ENCODE assay signal across 11 cellular contexts in genomic region chr11:78080818-78081495, GRCh38. TPM values are rescaled to one million over a fixed set of nuclear protein-coding genes. Genes with fewer than 3 reads are reported as not detected.
DNase-seq lines count a peak whose midpoint lies in the region; ATAC-seq, FAIRE-seq and TF ChIP-seq lines count a peak whose summit lies in the region.
"Had no signal": no experiment of that assay in that cellular context is flagged by ENCODE, and none has a peak within 500 bp of the region (broad histone marks: within the 10 kb centered on the region; RNA-seq: fewer than 3 reads in every experiment).

No MANE protein-coding gene starts in this region.

- H3K9me3 ChIP-seq in keratinocyte (ENCODE audit: control insufficient read depth, low read depth, low read length) (no peaks in the 10 kb centered on the region), tibial artery (no peaks in the 10 kb centered on the region)
- H3K9me3 ChIP-seq: colonic mucosa had no signal

- peak overlapping the region; percentile 49 for H2AFZ ChIP-seq in keratinocyte (ENCODE audit: control insufficient read depth, low read length)

- no peak for ATAC-seq in activated B cell treated with CpG ODN at 0.5 μM for 24 hours (ENCODE audit: low read depth)

- H3K9me1 ChIP-seq in keratinocyte (ENCODE audit: control insufficient read depth, extremely low read depth, insufficient read depth, low read length): peaks cover 7% of the 10 kb centered on the region

- H3K27me3 Mint-ChIP-seq in activated B cell treated with CpG ODN at 0.5 μM for 24 hours: no peaks in the 10 kb centered on the region

- CTCF ChIA-PET in activated B cell treated with CpG ODN at 0.5 μM for 24 hours (lab: Charles Lee): no interaction called here

- no peaks in the 10 kb centered on the region for H4K20me1 ChIP-seq in keratinocyte (ENCODE audit: control insufficient read depth, extremely low read depth, insufficient read depth, low read length)

- POLR2A ChIA-PET in activated B cell treated with CpG ODN at 0.5 μM for 24 hours (lab: Charles Lee): no interaction called here

- no peak overlapping the region for H3K4me2 ChIP-seq in keratinocyte (ENCODE audit: control insufficient read depth, extremely low read depth, insufficient read depth, low read depth, low read length)

- H3K36me3 ChIP-seq in keratinocyte (ENCODE audit: control insufficient read depth in 2 of 2, extremely low read depth in 1 of 2, insufficient read depth in 2 of 2, low read length in 2 of 2): peaks cover 0 to 5% of the 10 kb centered on the region in 2 experiments
- no peaks in the 10 kb centered on the region for H3K36me3 ChIP-seq in tibial artery
- H3K36me3 ChIP-seq: colonic mucosa had no signal

- no peaks in the 10 kb centered on the region for H3K9me3 Mint-ChIP-seq in activated B cell treated with CpG ODN at 0.5 μM for 24 hours

- H3K27me3 ChIP-seq in keratinocyte (ENCODE audit: control insufficient read depth, extremely low read depth, insufficient read depth, low read length): no peaks in the 10 kb centered on the region
- H3K27me3 ChIP-seq in tibial artery: no peaks in the 10 kb centered on the region
- H3K27me3 ChIP-seq: colonic mucosa had no signal

- H3K9ac ChIP-seq in keratinocyte (ENCODE audit: control insufficient read depth, extremely low read depth, insufficient read depth, low read length): no peak overlapping the region

- no peak for FAIRE-seq in keratinocyte (lab: Jason Lieb, UNC)

- H3K27ac ChIP-seq in keratinocyte (ENCODE audit: control insufficient read depth, insufficient read depth, low read length) (no peak overlapping the region), tibial artery (peak overlapping the region in 1 of 2 donors; percentile 87)

- TF ChIP-seq CTCF in activated B cell treated with CpG ODN at 0.5 μM for 24 hours (IDR thresholded peaks at IDR 0.05) (no peak), keratinocyte (optimal IDR thresholded peaks at IDR 0.05 in 1 of 3, IDR thresholded peaks at IDR 0.05 in 1 of 3, conservative IDR thresholded peaks at IDR 0.05 in 1 of 3; ENCODE audit: extremely low read depth in 1 of 3, insufficient read depth in 2 of 3, low read length in 3 of 3) (no peak), tibial artery (IDR thresholded peaks at IDR 0.05) (no peak)

- H3K4me3 Mint-ChIP-seq in activated B cell treated with CpG ODN at 0.5 μM for 24 hours: peak overlapping the region; percentile 93

- H3K4me3 ChIP-seq in keratinocyte (ENCODE audit: control insufficient read depth in 2 of 3, extremely low read depth in 1 of 3, insufficient read depth in 2 of 3, low read depth in 1 of 3, low read length in 3 of 3) (no peak overlapping the region), tibial artery (no peak overlapping the region)

- dilution Hi-C loops in keratinocyte (cut with MboI; ENCODE audit: extremely low pct_ligation_motif_present, low sequenced_read_pairs): no loop called here

- H3K4me1 Mint-ChIP-seq in activated B cell treated with CpG ODN at 0.5 μM for 24 hours: peaks cover 41% of the 10 kb centered on the region

- H3K79me2 ChIP-seq in keratinocyte (ENCODE audit: control insufficient read depth, insufficient read depth, low read length): peaks cover 36% of the 10 kb centered on the region

- H3K36me3 Mint-ChIP-seq in activated B cell treated with CpG ODN at 0.5 μM for 24 hours (ENCODE audit: low read depth): peaks cover 8% of the 10 kb centered on the region

- DNase-seq in AG20443 (ENCODE audit: low spot score) (peak; percentile 26), H4 (ENCODE audit: low spot score) (peak; percentile 49), activated B cell treated with CpG ODN at 0.5 μM for 24 hours (no peak), keratinocyte (ENCODE audit: low read depth, low spot score) (no peak), tibial artery (no peak), NCI-H2171 treated with DMSO at 0.1 percent for 48 hours (lab: John Stamatoyannopoulos, UW) (no peak), NCI-H526 (lab: John Stamatoyannopoulos, UW) (no peak)
- no peak for DNase-seq in stimulated activated CD4-positive, alpha-beta T cell treated with anti-CD3 and anti-CD28 coated beads, Interleukin-4, amount 100 ng/mL, for 24 hours
- DNase-seq: colonic mucosa had no signal

- intact Hi-C loops in activated B cell treated with CpG ODN at 0.5 μM for 24 hours (cut with micrococcal nuclease) (no loop called here), tibial artery (cut with DNase I; ENCODE audit: low total_unique reads) (no loop called here)

- no peak overlapping the region for H3K27ac Mint-ChIP-seq in activated B cell treated with CpG ODN at 0.5 μM for 24 hours

- H3K4me1 ChIP-seq in keratinocyte (ENCODE audit: control insufficient read depth, extremely low read depth, insufficient read depth, low read length) (peaks cover 14% of the 10 kb centered on the region), tibial artery (peaks cover 0 to 35% (median 29%) of the 10 kb centered on the region in 4 donors)

RNA-seq across cellular contexts. Expression of gene NDUFC2, which starts 1.3 kb away (rescaled TPM):
- 121 and 127 TPM in 2 replicates for total RNA-seq in H4 (2014; rRNA removed; shearing (Covaris generic))
- 83.5 and 88.4 TPM in 2 replicates for total RNA-seq in activated B cell treated with CpG ODN at 0.5 μM for 24 hours
- 132 to 150 TPM (median 150 TPM) in 3 replicates for polyA plus RNA-seq in keratinocyte
- 76.5 TPM for polyA plus RNA-seq in keratinocyte (2011; ENCODE audit: low read depth)
- 65.1 and 160 TPM in 2 replicates for polyA plus RNA-seq in keratinocyte (2011; cell fraction: cytosol; rRNA removed)
- 49.4 and 54.7 TPM in 2 replicates for polyA plus RNA-seq in keratinocyte (2011; cell fraction: nucleus; rRNA removed)
- 205 and 379 TPM in 2 replicates for polyA plus RNA-seq in keratinocyte (2012; ENCODE audit: low replicate concordance)
- polyA minus RNA-seq in keratinocyte: 22.9 to 58.9 TPM (median 39.1 TPM) in 3 replicates
- polyA minus RNA-seq in keratinocyte (2011; cell fraction: cytosol; rRNA and poly(A)+ RNA removed): 133 TPM
- 28.2 and 34.4 TPM in 2 replicates for polyA minus RNA-seq in keratinocyte (2011; cell fraction: nucleus; rRNA and poly(A)+ RNA removed)

RNA-seq across cellular contexts. Expression of gene THRSP, which starts 17.3 kb away (rescaled TPM):
- not detected in 2 replicates for total RNA-seq in H4 (2014; rRNA removed; shearing (Covaris generic))
- total RNA-seq in activated B cell treated with CpG ODN at 0.5 μM for 24 hours: not detected in 2 replicates
- polyA plus RNA-seq in keratinocyte: not detected in 3 replicates
- polyA plus RNA-seq in keratinocyte (2011; ENCODE audit: low read depth): not detected
- not detected in 2 replicates for polyA plus RNA-seq in keratinocyte (2011; cell fraction: cytosol; rRNA removed)
- polyA plus RNA-seq in keratinocyte (2011; cell fraction: nucleus; rRNA removed): not detected in 2 replicates
- not detected in 2 replicates for polyA plus RNA-seq in keratinocyte (2012; ENCODE audit: low replicate concordance)
- not detected in 3 replicates for polyA minus RNA-seq in keratinocyte
- polyA minus RNA-seq in keratinocyte (2011; cell fraction: cytosol; rRNA and poly(A)+ RNA removed): not detected
- not detected in 2 replicates for polyA minus RNA-seq in keratinocyte (2011; cell fraction: nucleus; rRNA and poly(A)+ RNA removed)
- total RNA-seq: lung microvascular endothelial cell; T-helper 1 cell treated with Interleukin-12 subunit alpha and Interleukin-12 subunit beta and Interleukin-4 antibody, amounts not matched to agents 30 ng/mL and 1 ng/mL, for 36 hours had no signal

RNA-seq across cellular contexts. Expression of gene KCTD14, which starts 57.9 kb away (rescaled TPM):
- total RNA-seq in H4 (2014; rRNA removed; shearing (Covaris generic)): 0.77 TPM in 1 of 2 replicates, not detected in the other
- 0.20 and 0.22 TPM in 2 replicates for total RNA-seq in activated B cell treated with CpG ODN at 0.5 μM for 24 hours
- polyA plus RNA-seq in keratinocyte: 0.81 to 3.4 TPM (median 2.1 TPM) in 3 replicates
- 0.60 TPM for polyA plus RNA-seq in keratinocyte (2011; ENCODE audit: low read depth)
- polyA plus RNA-seq in keratinocyte (2011; cell fraction: cytosol; rRNA removed): 1.0 and 1.6 TPM in 2 replicates
- 0.50 and 0.69 TPM in 2 replicates for polyA plus RNA-seq in keratinocyte (2011; cell fraction: nucleus; rRNA removed)
- polyA plus RNA-seq in keratinocyte (2012; ENCODE audit: low replicate concordance): 0.52 and 2.6 TPM in 2 replicates
- 0.69 to 4.9 TPM (median 1.5 TPM) in 3 replicates for polyA minus RNA-seq in keratinocyte
- polyA minus RNA-seq in keratinocyte (2011; cell fraction: cytosol; rRNA and poly(A)+ RNA removed): 1.3 TPM
- polyA minus RNA-seq in keratinocyte (2011; cell fraction: nucleus; rRNA and poly(A)+ RNA removed): 0.32 and 0.47 TPM in 2 replicates
- total RNA-seq: lung microvascular endothelial cell had no signal

RNA-seq across cellular contexts. Expression of gene ALG8, which starts 58.5 kb away (rescaled TPM):
- total RNA-seq in H4 (2014; rRNA removed; shearing (Covaris generic)): 106 and 116 TPM in 2 replicates
- 42.8 and 46.0 TPM in 2 replicates for total RNA-seq in activated B cell treated with CpG ODN at 0.5 μM for 24 hours
- 47.7 to 71.8 TPM (median 48.4 TPM) in 3 replicates for polyA plus RNA-seq in keratinocyte
- polyA plus RNA-seq in keratinocyte (2011; ENCODE audit: low read depth): 4.6 TPM
- polyA plus RNA-seq in keratinocyte (2011; cell fraction: cytosol; rRNA removed): 28.4 and 53.5 TPM in 2 replicates
- 62.4 and 87.9 TPM in 2 replicates for polyA plus RNA-seq in keratinocyte (2011; cell fraction: nucleus; rRNA removed)
- polyA plus RNA-seq in keratinocyte (2012; ENCODE audit: low replicate concordance): 21.3 and 30.8 TPM in 2 replicates
- 20.3 to 78.6 TPM (median 48.3 TPM) in 3 replicates for polyA minus RNA-seq in keratinocyte
- polyA minus RNA-seq in keratinocyte (2011; cell fraction: cytosol; rRNA and poly(A)+ RNA removed): 47.4 TPM
- polyA minus RNA-seq in keratinocyte (2011; cell fraction: nucleus; rRNA and poly(A)+ RNA removed): 43.5 and 62.9 TPM in 2 replicates

Comparison
In these comparisons a context has a peak if more than half of its experiments do, and no peak if none do; other contexts are left out.
1. DNase-seq: peak in AG20443 (single experiment) and H4 (single experiment); none in activated B cell treated with CpG ODN at 0.5 μM for 24 hours (single experiment), keratinocyte (single experiment), stimulated activated CD4-positive, alpha-beta T cell treated with anti-CD3 and anti-CD28 coated beads, Interleukin-4, amount 100 ng/mL, for 24 hours (single experiment), tibial artery (0 of 2), NCI-H2171 treated with DMSO at 0.1 percent for 48 hours (single experiment) and NCI-H526 (0 of 2).